8 cellular contexts compared by ENCODE assay signal in the genomic region with DNA sequence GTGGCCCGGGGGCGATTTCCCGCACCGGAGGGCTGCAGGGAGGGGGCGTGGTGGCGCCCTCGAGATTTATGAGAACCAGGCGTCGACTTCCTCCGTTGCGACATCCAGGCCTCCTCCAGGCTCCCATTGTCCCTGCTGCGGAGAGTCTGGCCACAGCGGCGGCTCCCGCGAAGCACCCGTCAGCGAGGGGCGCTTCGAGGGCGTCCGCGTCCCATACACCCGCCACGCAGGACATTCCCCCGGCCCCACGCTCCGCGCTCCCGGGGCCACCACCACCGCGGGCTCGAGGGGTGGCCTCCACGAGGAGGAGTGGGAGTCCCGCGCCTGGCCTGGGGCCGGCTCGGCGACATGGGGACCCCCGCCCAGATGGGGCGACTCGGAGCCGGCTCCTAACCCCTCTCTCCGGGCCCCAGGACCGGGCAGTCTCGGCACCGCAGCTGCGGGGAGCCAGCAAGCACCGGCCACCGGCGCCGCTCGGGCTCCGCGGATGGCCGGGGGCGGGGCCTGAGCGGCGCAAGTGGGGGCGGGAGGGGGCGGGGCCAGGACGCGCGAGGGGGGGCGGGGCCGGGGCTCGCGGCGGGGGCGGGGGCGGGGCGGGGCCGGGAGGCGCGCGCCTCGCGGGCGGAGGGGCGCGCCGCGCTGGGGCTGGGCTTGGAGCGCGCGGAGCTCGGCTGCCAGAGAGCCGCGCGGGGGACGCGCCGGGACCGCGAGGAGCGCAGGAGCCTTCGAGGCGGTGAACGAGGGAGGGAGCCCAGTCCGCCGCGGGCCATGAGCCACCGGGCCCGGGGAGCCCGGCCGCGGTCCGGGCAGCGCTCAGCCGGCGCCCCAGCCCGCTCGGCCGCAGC. TPM values are rescaled to one million over a fixed set of nuclear protein-coding genes. Genes with fewer than 3 reads are reported as not detected.
DNase-seq lines count a peak whose midpoint lies in the region; ATAC-seq, FAIRE-seq and TF ChIP-seq lines count a peak whose summit lies in the region.

Gene SH2B2 (plus strand): TSS at position 632 of the 845 bp plus-strand sequence. CDS start 13,683 bp downstream, outside the sequence.

- FAIRE-seq in HepG2 (lab: Jason Lieb, UNC), result no peak

- no peak within 1 kb of the TSS for H2AFZ ChIP-seq in HepG2 (ENCODE audit: low read length)

- in situ Hi-C loops in HepG2 (cut with HindIII; ENCODE audit: extremely low pct_ligation_motif_present, low pct_unique_long_range_greater_than_20kb), result loop anchor here (5.0 kb wide), 1 partner anchor 106 kb away; no protein-coding TSS in a partner anchor

- TF ChIP-seq POLR2A in HepG2 (IDR thresholded peaks at IDR 0.05; ENCODE audit: insufficient read depth in 1 of 2, low read depth in 2 of 2, low read length in 2 of 2), result peak; percentile 28 to 75; a peak in 2 of 4 replicates

- H3K4me2 ChIP-seq in HepG2 (ENCODE audit: low read depth, low read length), result peak within 1 kb of the TSS; percentile 93

- peak within 1 kb of the TSS; percentile 66 to 80 (median 77); a peak in 5 of 6 replicates for H3K4me3 ChIP-seq in HepG2 (replicated peaks in 1 of 3; ENCODE audit: insufficient read depth in 1 of 3, low read depth in 2 of 3, low read length in 3 of 3)

- H3K4me1 Mint-ChIP-seq in WTC11, result peaks cover 14% of the 10 kb centered on the region

- POLR2A ChIA-PET in WTC11 (lab: Charles Lee), result no interaction called here
- POLR2A ChIA-PET in HepG2 (lab: Yijun Ruan, JAX), result interaction anchor here (0.8 to 2.0 kb wide), 3 partner anchors 13 to 77 kb away, joined by 4 to 6 read pairs (median 4); no protein-coding TSS in a partner anchor

- H3K4me3 Mint-ChIP-seq in WTC11, result peak within 1 kb of the TSS; percentile 61

- TF ChIP-seq CTCF in WTC11 (IDR thresholded peaks at IDR 0.05), result no peak
- peak; percentile 43 for TF ChIP-seq CTCF in HepG2 (CRISPR knock-in tag; IDR thresholded peaks at IDR 0.05)

- ATAC-seq in GM19372 (IDR thresholded peaks at IDR 0.05; ENCODE audit: low read depth, unreplicated experiment) (peak; percentile 41), WTC11 (peak; percentile 41), HepG2 (peak; percentile 50)

- TF ChIP-seq EP300 in HepG2 (IDR thresholded peaks at IDR 0.05; ENCODE audit: low read depth in 2 of 2, low read length in 2 of 2), result no peak
- TF ChIP-seq EP300 in HepG2 (CRISPR knock-in tag; IDR thresholded peaks at IDR 0.05; ENCODE audit: borderline replicate concordance), result no peak

- no peak within 1 kb of the TSS for H3K27ac Mint-ChIP-seq in WTC11

- BruUV-seq in HepG2 (replicated peaks; lab: Mats Ljungman, UMichigan), result TSS peak; percentile 63

- no peaks in the 10 kb centered on the region for H3K9me3 Mint-ChIP-seq in WTC11

- H3K27me3 ChIP-seq in HepG2 (ENCODE audit: control insufficient read depth in 1 of 2, insufficient read depth in 2 of 2, low read length in 2 of 2), result peaks cover 2 to 21% of the 10 kb centered on the region in 2 experiments; a peak in 3 of 5 replicates

- 0% methylated on average over 2 of the region's 114 CpGs for WGBS in HepG2 (ENCODE audit: low lambda C conversion rate)

- no peaks in the 10 kb centered on the region for H3K36me3 ChIP-seq in HepG2 (replicated peaks in 1 of 2; ENCODE audit: control insufficient read depth in 1 of 2, insufficient read depth in 2 of 2, low read length in 2 of 2)

- peak within 1 kb of the TSS; percentile 78 for H3K9ac ChIP-seq in HepG2 (ENCODE audit: insufficient read depth, low read depth, low read length)

- CTCF ChIA-PET in WTC11 (lab: Charles Lee) (interaction anchor here (0.9 to 2.8 kb wide), 5 partner anchors 9 to 77 kb away, joined by 3 to 13 read pairs (median 7); no protein-coding TSS in a partner anchor), HepG2 (lab: Yijun Ruan, JAX; ENCODE audit: low intra/inter-chr PET ratio, low total read pairs) (no interaction called here)

- TF ChIP-seq RAD21 in HepG2 (CRISPR knock-in tag; IDR thresholded peaks at IDR 0.05), result no peak; the same call in 1 of the 2 replicates

- peak within 1 kb of the TSS; percentile 46 for H3K27ac ChIP-seq in HepG2 (ENCODE audit: extremely low read length, insufficient read depth, low read length)

- no peaks in the 10 kb centered on the region for H3K36me3 Mint-ChIP-seq in WTC11

- DNase-seq in C1 segment of cervical spinal cord (lab: John Stamatoyannopoulos, UW) (peak in 11 of 14 donors; percentile 39 to 76 (median 65)), NCI-H1092 treated with DMSO at 0.1 percent for 48 hours (lab: John Stamatoyannopoulos, UW) (peak; percentile 60), WTC11 (ENCODE audit: low spot score) (peak; percentile 51), dermis blood vessel endothelial cell (peak; percentile 57), HepG2 (ENCODE audit: low spot score) (peak; percentile 53), NK-92 (lab: John Stamatoyannopoulos, UW; ENCODE audit: unreplicated experiment) (no peak)
- DNase-seq in stimulated activated CD4-positive, alpha-beta T cell treated with anti-CD3 and anti-CD28 coated beads, TNF-alpha, amount 100 ng/mL, for 4 hours (ENCODE audit: low read depth in 3 of 3), result peak in 2 of 3 experiments; percentile 30 to 41

- H4K20me1 ChIP-seq in HepG2 (ENCODE audit: insufficient read depth, low read length), result peaks cover 5% of the 10 kb centered on the region; the same call in 1 of the 2 replicates

- intact Hi-C loops in HepG2 (cut with micrococcal nuclease; ENCODE audit: unreplicated experiment), result no loop called here

- no peaks in the 10 kb centered on the region for H3K9me3 ChIP-seq in HepG2 (ENCODE audit: low read length)

- peaks cover 10% of the 10 kb centered on the region for H3K27me3 Mint-ChIP-seq in WTC11 (ENCODE audit: low read depth)

- H3K79me2 ChIP-seq in HepG2 (ENCODE audit: insufficient read depth, low read length), result no peaks in the 10 kb centered on the region

- H3K4me1 ChIP-seq in HepG2 (ENCODE audit: insufficient read depth, low read length), result peaks cover 33% of the 10 kb centered on the region

TF ChIP-seq in WTC11, 78 proteins besides CTCF, POLR2A, EP300 and RAD21 (continues in another document):
- TF ChIP-seq KAT7 (CRISPR knock-in tag; IDR thresholded peaks at IDR 0.05; ENCODE audit: borderline replicate concordance), result peak; percentile 83; the same call in 1 of the 2 replicates
- TF ChIP-seq, protein P1, sequence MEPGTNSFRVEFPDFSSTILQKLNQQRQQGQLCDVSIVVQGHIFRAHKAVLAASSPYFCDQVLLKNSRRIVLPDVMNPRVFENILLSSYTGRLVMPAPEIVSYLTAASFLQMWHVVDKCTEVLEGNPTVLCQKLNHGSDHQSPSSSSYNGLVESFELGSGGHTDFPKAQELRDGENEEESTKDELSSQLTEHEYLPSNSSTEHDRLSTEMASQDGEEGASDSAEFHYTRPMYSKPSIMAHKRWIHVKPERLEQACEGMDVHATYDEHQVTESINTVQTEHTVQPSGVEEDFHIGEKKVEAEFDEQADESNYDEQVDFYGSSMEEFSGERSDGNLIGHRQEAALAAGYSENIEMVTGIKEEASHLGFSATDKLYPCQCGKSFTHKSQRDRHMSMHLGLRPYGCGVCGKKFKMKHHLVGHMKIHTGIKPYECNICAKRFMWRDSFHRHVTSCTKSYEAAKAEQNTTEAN (CRISPR knock-in tag; IDR thresholded peaks at IDR 0.05), result no peak

TF ChIP-seq in HepG2, 621 proteins besides CTCF, POLR2A, EP300 and RAD21 (continues in another document):
- TF ChIP-seq ZKSCAN8 (CRISPR knock-in tag; IDR thresholded peaks at IDR 0.05; ENCODE audit: borderline replicate concordance), result 0 out of 2 replicates have a peak, but pooled peaks have one; percentile 42
- TF ChIP-seq KMT2B (CRISPR knock-in tag; IDR thresholded peaks at IDR 0.05), result peak; percentile 53; the same call in 1 of the 2 replicates
- 0 out of 2 replicates have a peak, but pooled peaks have one; percentile 18 for TF ChIP-seq ZNF343 (CRISPR knock-in tag; IDR thresholded peaks at IDR 0.05)
- peak; percentile 25; the same call in 1 of the 2 replicates for TF ChIP-seq ZNF724P (CRISPR knock-in tag; IDR thresholded peaks at IDR 0.05; ENCODE audit: borderline replicate concordance)

RNA-seq across cellular contexts. Expression of gene SH2B2, which starts in this region (rescaled TPM):
- total RNA-seq in WTC11 (2021) (14.7 to 16.5 TPM (median 15.9 TPM) in 3 replicates), dermis blood vessel endothelial cell (2.5 and 4.4 TPM in 2 replicates), HepG2 (2016; rRNA removed; fragmentation: Illumina TruSeq; extraction: Trizol) (0.14 and 0.46 TPM in 2 replicates)
- 0.26 and 0.51 TPM in 2 replicates for total RNA-seq in HepG2 (2016; cell fraction: cytosol; rRNA removed; fragmentation: Illumina TruSeq; extraction: Trizol; ENCODE audit: low read depth)
- 0.45 and 0.63 TPM in 2 replicates for total RNA-seq in HepG2 (2016; cell fraction: insoluble cytoplasmic fraction; rRNA removed; fragmentation: Illumina TruSeq; extraction: Trizol)
- 0.46 and 0.55 TPM in 2 replicates for total RNA-seq in HepG2 (2016; cell fraction: membrane; rRNA removed; fragmentation: Illumina TruSeq; extraction: Trizol)
- total RNA-seq in HepG2 (2016; cell fraction: nucleus; rRNA removed; fragmentation: Illumina TruSeq; extraction: Trizol), result not detected in 2 replicates
- 1.3 and 1.7 TPM in 2 replicates for polyA plus RNA-seq in HepG2 (2011; rRNA removed)
- 1.7 and 2.3 TPM in 2 replicates for polyA plus RNA-seq in HepG2 (2011; cell fraction: cytosol; rRNA removed)
- 4.6 and 5.0 TPM in 2 replicates for polyA plus RNA-seq in HepG2 (2011; cell fraction: nucleus; rRNA removed)
- 1.0 and 1.2 TPM in 2 replicates for polyA plus RNA-seq in HepG2 (2012)
- 0.41 and 0.54 TPM in 2 replicates for polyA plus RNA-seq in HepG2 (2016; cell fraction: cytosol; fragmentation: Illumina TruSeq; extraction: Trizol; ENCODE audit: low read depth)
- polyA plus RNA-seq in HepG2 (2016; cell fraction: insoluble cytoplasmic fraction; fragmentation: Illumina TruSeq; extraction: Trizol; ENCODE audit: low read depth), result 0.63 and 0.64 TPM in 2 replicates
- 0.58 and 0.90 TPM in 2 replicates for polyA plus RNA-seq in HepG2 (2016; cell fraction: membrane; fragmentation: Illumina TruSeq; extraction: Trizol; ENCODE audit: low read depth)
- polyA plus RNA-seq in HepG2 (2016; cell fraction: nucleus; fragmentation: Illumina TruSeq; extraction: Trizol; ENCODE audit: insufficient read depth, low read depth), result 0.46 and 1.1 TPM in 2 replicates
- 1.5 and 3.3 TPM in 2 replicates for polyA minus RNA-seq in HepG2 (2011; rRNA and poly(A)+ RNA removed; ENCODE audit: low replicate concordance)
- 1.3 and 2.5 TPM in 2 replicates for polyA minus RNA-seq in HepG2 (2011; cell fraction: cytosol; rRNA and poly(A)+ RNA removed)
- polyA minus RNA-seq in HepG2 (2011; cell fraction: nucleus; rRNA and poly(A)+ RNA removed), result 0.90 and 1.6 TPM in 2 replicates
